ENCODE assay signal across 8 cellular contexts in the genomic region with DNA sequence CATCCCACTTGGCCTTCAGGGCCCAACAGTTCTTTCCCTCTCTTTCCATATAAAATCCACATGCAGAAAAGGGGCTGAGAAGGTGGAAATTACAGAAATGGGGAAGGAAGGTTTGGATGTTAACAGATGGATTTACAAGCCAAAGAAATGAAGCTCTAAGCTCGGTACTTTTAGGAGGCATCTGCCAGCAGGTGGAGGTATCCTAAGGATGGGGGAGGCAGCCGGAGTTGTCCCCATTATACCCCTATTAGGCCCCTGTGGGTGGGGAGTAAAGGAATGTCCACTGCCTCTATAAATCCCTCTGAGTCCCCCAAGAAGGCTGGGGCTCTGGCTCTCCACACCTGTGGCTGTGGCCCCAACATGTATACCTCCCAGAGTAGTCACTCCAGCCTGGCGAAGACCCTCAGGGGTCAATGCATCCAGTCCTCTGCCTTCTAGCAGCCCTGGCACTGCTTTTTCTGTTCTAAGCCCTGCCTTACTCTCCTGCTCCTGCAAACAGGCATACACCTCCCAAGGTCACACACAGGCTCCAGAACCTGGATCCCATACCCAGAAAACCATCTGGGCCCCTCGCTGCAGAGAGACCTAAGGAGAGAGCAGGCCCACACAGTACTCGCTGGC. TPM values are rescaled to one million over a fixed set of nuclear protein-coding genes. Genes with fewer than 3 reads are reported as not detected.
A peak's percentile ranks its signal among the peaks of the same experiment; 100 is the strongest.
DNase-seq lines count a peak whose midpoint lies in the region; ATAC-seq and TF ChIP-seq lines count a peak whose summit lies in the region.

No MANE protein-coding gene starts in this region.

- peaks cover 28% of the 10 kb centered on the region for H3K36me3 Mint-ChIP-seq in activated naive CD8-positive, alpha-beta T cell treated with anti-CD3 and anti-CD28 coated beads for 36 hours

- H2BK5ac ChIP-seq in mesendoderm (ENCODE audit: low read length), result no peak overlapping the region

- no peaks in the 10 kb centered on the region for H3K36me3 ChIP-seq in mesendoderm (ENCODE audit: control insufficient read depth, insufficient read depth, low read length)
- H3K36me3 ChIP-seq in prostate gland, result no peaks in the 10 kb centered on the region
- H3K36me3 ChIP-seq in upper lobe of left lung, result no peaks in the 10 kb centered on the region

- H3K27me3 Mint-ChIP-seq in activated naive CD8-positive, alpha-beta T cell treated with anti-CD3 and anti-CD28 coated beads for 36 hours, result peaks cover 2% of the 10 kb centered on the region

- TF ChIP-seq EP300 in upper lobe of left lung (IDR thresholded peaks at IDR 0.05), result no peak

- H3K9me3 Mint-ChIP-seq in activated naive CD8-positive, alpha-beta T cell treated with anti-CD3 and anti-CD28 coated beads for 36 hours, result no peaks in the 10 kb centered on the region

- H3K4me1 ChIP-seq in mesendoderm (ENCODE audit: control insufficient read depth, low read depth, low read length) (peaks cover 2% of the 10 kb centered on the region), prostate gland (replicated peaks) (no peaks in the 10 kb centered on the region), upper lobe of left lung (peaks cover 11 to 21% (median 19%) of the 10 kb centered on the region in 4 donors)

- H3K4ac ChIP-seq in mesendoderm (ENCODE audit: low read depth, low read length), result no peak overlapping the region

- peak overlapping the region; percentile 39 for H3K4me2 ChIP-seq in mesendoderm (ENCODE audit: low read length)

- TF ChIP-seq CTCF in C4-2B (conservative IDR thresholded peaks at IDR 0.05) (no peak), HL-60 (IDR thresholded peaks at IDR 0.05; ENCODE audit: insufficient read depth, low read length) (no peak), prostate gland (IDR thresholded peaks at IDR 0.05) (no peak), upper lobe of left lung (IDR thresholded peaks at IDR 0.05) (no peak)

- H2BK15ac ChIP-seq in mesendoderm (replicated peaks; ENCODE audit: low read depth), result no peak overlapping the region

- WGBS in mesendoderm (ENCODE audit: extremely low coverage, insufficient coverage, low lambda C conversion rate), result no CpG with 5 or more reads among the region's 5 CpGs
- WGBS in prostate gland, result 56% methylated on average over 5 of the region's 5 CpGs
- WGBS in upper lobe of left lung, 2 donors, result 54 to 61% methylated on average over 4 to 5 of the region's 5 CpGs

- H3K27ac Mint-ChIP-seq in activated naive CD8-positive, alpha-beta T cell treated with anti-CD3 and anti-CD28 coated beads for 36 hours, result peak overlapping the region; percentile 83

- no peak overlapping the region for H4K8ac ChIP-seq in mesendoderm (ENCODE audit: low read depth, low read length)

- intact Hi-C loops in prostate gland (cut with DNase I), result no loop called here

- no peak for ATAC-seq in upper lobe of left lung (ENCODE audit: low FRiP score in 2 of 2)

- H3K4me1 Mint-ChIP-seq in activated naive CD8-positive, alpha-beta T cell treated with anti-CD3 and anti-CD28 coated beads for 36 hours, result peaks cover 25% of the 10 kb centered on the region

- no peak for TF ChIP-seq POLR2A in prostate gland (IDR thresholded peaks at IDR 0.05)
- TF ChIP-seq POLR2A in upper lobe of left lung (IDR thresholded peaks at IDR 0.05), result no peak

- DNase-seq in HL-60 (ENCODE audit: low read depth in 1 of 2, low spot score in 1 of 2) (no peak), mesendoderm (no peak), prostate gland (ENCODE audit: low spot score) (no peak), upper lobe of left lung (no peak), GF-D8 (lab: John Stamatoyannopoulos, UW) (no peak), SHP77 (lab: John Stamatoyannopoulos, UW) (no peak)
- DNase-seq in activated naive CD8-positive, alpha-beta T cell treated with anti-CD3 and anti-CD28 coated beads for 36 hours, result no peak

- no peaks in the 10 kb centered on the region for H3K27me3 ChIP-seq in HL-60 (ENCODE audit: insufficient read depth, poor library complexity, severe bottlenecking)
- H3K27me3 ChIP-seq in mesendoderm (ENCODE audit: insufficient read depth, low read length, poor library complexity), result no peaks in the 10 kb centered on the region
- H3K27me3 ChIP-seq in prostate gland (replicated peaks; ENCODE audit: insufficient read depth), result no peaks in the 10 kb centered on the region
- H3K27me3 ChIP-seq in upper lobe of left lung, result peaks cover 0 to 6% (median 1%) of the 10 kb centered on the region in 4 donors

- H3K79me1 ChIP-seq in mesendoderm (ENCODE audit: low read length), result no peaks in the 10 kb centered on the region

- H3K9ac ChIP-seq in mesendoderm (ENCODE audit: low read length), result no peak overlapping the region

- H3K27ac ChIP-seq in C4-2B (peak overlapping the region; percentile 72), HL-60 (replicated peaks) (peak overlapping the region; percentile 88), mesendoderm (ENCODE audit: low read depth, low read length) (no peak overlapping the region), prostate gland (no peak overlapping the region), upper lobe of left lung (no peak overlapping the region)

- no peaks in the 10 kb centered on the region for H3K9me3 ChIP-seq in prostate gland
- H3K9me3 ChIP-seq in upper lobe of left lung, result no peaks in the 10 kb centered on the region

- no peaks in the 10 kb centered on the region for H3K79me2 ChIP-seq in mesendoderm (ENCODE audit: control insufficient read depth, insufficient read depth, low read length)

- no peak overlapping the region for H3K18ac ChIP-seq in mesendoderm (ENCODE audit: low read length)

- peak overlapping the region; percentile 86 for H3K4me3 Mint-ChIP-seq in activated naive CD8-positive, alpha-beta T cell treated with anti-CD3 and anti-CD28 coated beads for 36 hours

- H3K4me3 ChIP-seq in HL-60 (replicated peaks; ENCODE audit: insufficient read depth, low read length), result peak overlapping the region; percentile 77
- H3K4me3 ChIP-seq in mesendoderm (ENCODE audit: low read length), result no peak overlapping the region
- no peak overlapping the region for H3K4me3 ChIP-seq in prostate gland
- H3K4me3 ChIP-seq in upper lobe of left lung, result no peak overlapping the region

- peak overlapping the region; percentile 86 for H3K23ac ChIP-seq in mesendoderm (ENCODE audit: low read length)

- no peak overlapping the region for H4K5ac ChIP-seq in mesendoderm (ENCODE audit: low read length)

- H2BK120ac ChIP-seq in mesendoderm (ENCODE audit: low read depth, low read length), result no peak overlapping the region

- H2AK5ac ChIP-seq in mesendoderm (ENCODE audit: low read length), result no peak overlapping the region

- H3K56ac ChIP-seq in mesendoderm (ENCODE audit: low read length), result peak overlapping the region; percentile 72

RNA-seq across cellular contexts. Expression of a gene that starts 1.2 kb away (rescaled TPM):
- total RNA-seq in activated naive CD8-positive, alpha-beta T cell treated with anti-CD3 and anti-CD28 coated beads for 36 hours, result 10 to 100 TPM; 45.7 to 45.8 TPM
- polyA plus RNA-seq in mesendoderm (2013, experiment 1 of 2), result 2.1 TPM
- polyA plus RNA-seq in mesendoderm (2013, experiment 2 of 2), result 2.2 TPM
- total RNA-seq in prostate gland, result 1 to 10 TPM; 4.2 to 7.4 TPM
- total RNA-seq in upper lobe of left lung, result 1 to 10 TPM; 1.5 to 9.4 (median 3.9) TPM

RNA-seq across cellular contexts. Expression of a gene that starts 10.3 kb away (rescaled TPM):
- total RNA-seq in activated naive CD8-positive, alpha-beta T cell treated with anti-CD3 and anti-CD28 coated beads for 36 hours, result under 1 TPM; 0.41 to 0.44 TPM
- polyA plus RNA-seq in mesendoderm (2013, experiment 1 of 2), result 0.06 TPM
- polyA plus RNA-seq in mesendoderm (2013, experiment 2 of 2), result 0.04 TPM
- total RNA-seq in prostate gland, result 10 to 100 TPM in 1 of 2 donors, not detected in 1; 11.4 TPM
- under 1 TPM in 1 of 6 donors, not detected in 5; 0.10 TPM for total RNA-seq in upper lobe of left lung

RNA-seq across cellular contexts. Expression of a gene that starts 48.9 kb away (rescaled TPM):
- total RNA-seq in activated naive CD8-positive, alpha-beta T cell treated with anti-CD3 and anti-CD28 coated beads for 36 hours, result 100 to 1,000 TPM; 719 to 732 TPM
- 657 TPM for polyA plus RNA-seq in mesendoderm (2013, experiment 1 of 2)
- polyA plus RNA-seq in mesendoderm (2013, experiment 2 of 2), result 670 TPM
- total RNA-seq in prostate gland (100 to 1,000 TPM; 206 to 242 TPM), upper lobe of left lung (100 to 1,000 TPM in 5 of 6 donors, 10 to 100 TPM in 1; 70.2 to 183 (median 129) TPM)

RNA-seq across cellular contexts. Expression of a gene that starts 50.0 kb away (rescaled TPM):
- 10 to 100 TPM; 19.6 to 20.9 TPM for total RNA-seq in activated naive CD8-positive, alpha-beta T cell treated with anti-CD3 and anti-CD28 coated beads for 36 hours
- polyA plus RNA-seq in mesendoderm (2013, experiment 1 of 2), result 5.6 TPM
- 5.6 TPM for polyA plus RNA-seq in mesendoderm (2013, experiment 2 of 2)
- total RNA-seq in prostate gland (10 to 100 TPM; 21.4 to 26.3 TPM), upper lobe of left lung (10 to 100 TPM in 5 of 6 donors, 1 to 10 TPM in 1; 6.7 to 21.6 (median 16.3) TPM)

Comparison
In these comparisons a context has a peak if more than half of its experiments do, and no peak if none do; other contexts are left out.
1. H3K27ac ChIP-seq: peak in C4-2B (single experiment) and HL-60 (single experiment); none in mesendoderm (single experiment), prostate gland (0 of 2) and upper lobe of left lung (0 of 4).
2. RNA of a gene that starts 1.2 kb away (total RNA-seq): 45.7 to 45.8 TPM in activated naive CD8-positive, alpha-beta T cell treated with anti-CD3 and anti-CD28 coated beads for 36 hours; 4.2 to 7.4 TPM in prostate gland and 1.5 to 9.4 TPM in upper lobe of left lung; every median in the first group is over 4 times any median in the second.